Comparison of ENCODE assay signal across 17 cellular contexts in genomic region chr19:29302002-29302928, GRCh38.
A peak's percentile ranks its signal among the peaks of the same experiment; 100 is the strongest.
DNase-seq lines count a peak whose midpoint lies in the region; ATAC-seq and TF ChIP-seq lines count a peak whose summit lies in the region.
"Had no signal": no experiment of that assay in that cellular context is flagged by ENCODE, and none has a peak within 500 bp of the region (broad histone marks: within the 10 kb centered on the region; RNA-seq: fewer than 3 reads in every experiment).

No MANE protein-coding gene starts in this region.

- no peak for DNase-seq in activated T-cell treated with anti-CD3 and anti-CD28 coated beads, Interleukin-2, amount 50 U/mL, for 72 hours
- no peak for DNase-seq in activated T-cell treated with anti-CD3 and anti-CD28 coated beads, Interleukin-2, amount 50 U/mL, for 1 hour
- DNase-seq in HT1080 (ENCODE audit: low read depth) (peak; percentile 18), HEK293T (ENCODE audit: extremely low spot score) (no peak)
- no peak for DNase-seq in central memory CD8-positive, alpha-beta T cell (ENCODE audit: low spot score in 2 of 2)
- peak in 1 of 2 donors; percentile 13 for DNase-seq in stimulated activated naive CD8-positive, alpha-beta T cell treated with anti-CD3 and anti-CD28 coated beads, Interleukin-15, amount 100 ng/mL, for 72 hours
- DNase-seq: AML-193; CD4-positive, alpha-beta memory T cell; GF-D8; HFFc6; KBM-7; NCI-H1092 treated with DMSO at 0.1 percent for 48 hours; NCI-H187; NCI-H446; Peyer's patch; SIG-M5 had no signal

- CTCF ChIA-PET in HEK293T (lab: Yijun Ruan, JAX): no interaction called here

- peaks cover 16% of the 10 kb centered on the region for H3K27me3 Mint-ChIP-seq in activated T-cell treated with anti-CD3 and anti-CD28 coated beads, Interleukin-2, amount 50 U/mL, for 72 hours (ENCODE audit: low read depth)
- H3K27me3 Mint-ChIP-seq in central memory CD8-positive, alpha-beta T cell: peaks cover 1% of the 10 kb centered on the region
- peaks cover 38% of the 10 kb centered on the region for H3K27me3 Mint-ChIP-seq in stimulated activated naive CD8-positive, alpha-beta T cell treated with anti-CD3 and anti-CD28 coated beads, Interleukin-15, amount 100 ng/mL, for 72 hours

- no peaks in the 10 kb centered on the region for H3K36me3 Mint-ChIP-seq in activated T-cell treated with anti-CD3 and anti-CD28 coated beads, Interleukin-2, amount 50 U/mL, for 72 hours (ENCODE audit: insufficient read depth in 2 of 2)
- no peaks in the 10 kb centered on the region for H3K36me3 Mint-ChIP-seq in central memory CD8-positive, alpha-beta T cell (ENCODE audit: insufficient read depth)
- H3K36me3 Mint-ChIP-seq: CD4-positive, alpha-beta memory T cell had no signal

- ATAC-seq in activated T-cell treated with anti-CD3 and anti-CD28 coated beads, Interleukin-2, amount 50 U/mL, for 72 hours (replicated peaks in 1 of 2): peak; percentile 69 to 84
- peak; percentile 76 for ATAC-seq in central memory CD8-positive, alpha-beta T cell (replicated peaks; ENCODE audit: extremely low read depth, poor library complexity, severe bottlenecking)
- ATAC-seq in stimulated activated naive CD8-positive, alpha-beta T cell treated with anti-CD3 and anti-CD28 coated beads, Interleukin-15, amount 100 ng/mL, for 72 hours: peak; percentile 68
- no peak for ATAC-seq in GM19351 (IDR thresholded peaks at IDR 0.05; ENCODE audit: unreplicated experiment)

- H3K4me3 Mint-ChIP-seq in activated T-cell treated with anti-CD3 and anti-CD28 coated beads, Interleukin-2, amount 50 U/mL, for 72 hours: no peak overlapping the region
- H3K4me3 Mint-ChIP-seq in central memory CD8-positive, alpha-beta T cell: peak overlapping the region; percentile 57
- no peak overlapping the region for H3K4me3 Mint-ChIP-seq in stimulated activated naive CD8-positive, alpha-beta T cell treated with anti-CD3 and anti-CD28 coated beads, Interleukin-15, amount 100 ng/mL, for 72 hours
- H3K4me3 Mint-ChIP-seq: CD4-positive, alpha-beta memory T cell; HFFc6 had no signal

- POLR2A ChIA-PET in HEK293T (lab: Yijun Ruan, JAX): no interaction called here

- no peak overlapping the region for H3K27ac Mint-ChIP-seq in activated T-cell treated with anti-CD3 and anti-CD28 coated beads, Interleukin-2, amount 50 U/mL, for 72 hours
- H3K27ac Mint-ChIP-seq in central memory CD8-positive, alpha-beta T cell (ENCODE audit: low read depth): peak overlapping the region; percentile 73
- no peak overlapping the region for H3K27ac Mint-ChIP-seq in stimulated activated naive CD8-positive, alpha-beta T cell treated with anti-CD3 and anti-CD28 coated beads, Interleukin-15, amount 100 ng/mL, for 72 hours
- H3K27ac Mint-ChIP-seq: HFFc6 had no signal

- H3K9me3 Mint-ChIP-seq in activated T-cell treated with anti-CD3 and anti-CD28 coated beads, Interleukin-2, amount 50 U/mL, for 72 hours: no peaks in the 10 kb centered on the region
- H3K9me3 Mint-ChIP-seq in central memory CD8-positive, alpha-beta T cell: no peaks in the 10 kb centered on the region
- no peaks in the 10 kb centered on the region for H3K9me3 Mint-ChIP-seq in stimulated activated naive CD8-positive, alpha-beta T cell treated with anti-CD3 and anti-CD28 coated beads, Interleukin-15, amount 100 ng/mL, for 72 hours

- no peaks in the 10 kb centered on the region for H3K4me1 Mint-ChIP-seq in activated T-cell treated with anti-CD3 and anti-CD28 coated beads, Interleukin-2, amount 50 U/mL, for 72 hours (ENCODE audit: low read depth)
- H3K4me1 Mint-ChIP-seq in central memory CD8-positive, alpha-beta T cell: peaks cover 21% of the 10 kb centered on the region
- no peaks in the 10 kb centered on the region for H3K4me1 Mint-ChIP-seq in stimulated activated naive CD8-positive, alpha-beta T cell treated with anti-CD3 and anti-CD28 coated beads, Interleukin-15, amount 100 ng/mL, for 72 hours

TF ChIP-seq in HEK293T, 16 proteins besides CTCF, POLR2A, EP300 and RAD21:
- TF ChIP-seq CTBP1 (IDR thresholded peaks at IDR 0.05; ENCODE audit: borderline replicate concordance) (no peak), PKNOX1 (IDR thresholded peaks at IDR 0.05) (no peak), SP1 (IDR thresholded peaks at IDR 0.05) (no peak), ZNF384 (IDR thresholded peaks at IDR 0.05) (no peak), ARNT (IDR thresholded peaks at IDR 0.05) (no peak), TARDBP (IDR thresholded peaks at IDR 0.05) (no peak), FOXK2 (IDR thresholded peaks at IDR 0.05) (no peak), FOXA1 (IDR thresholded peaks at IDR 0.05) (no peak)
